In the genomic region with DNA sequence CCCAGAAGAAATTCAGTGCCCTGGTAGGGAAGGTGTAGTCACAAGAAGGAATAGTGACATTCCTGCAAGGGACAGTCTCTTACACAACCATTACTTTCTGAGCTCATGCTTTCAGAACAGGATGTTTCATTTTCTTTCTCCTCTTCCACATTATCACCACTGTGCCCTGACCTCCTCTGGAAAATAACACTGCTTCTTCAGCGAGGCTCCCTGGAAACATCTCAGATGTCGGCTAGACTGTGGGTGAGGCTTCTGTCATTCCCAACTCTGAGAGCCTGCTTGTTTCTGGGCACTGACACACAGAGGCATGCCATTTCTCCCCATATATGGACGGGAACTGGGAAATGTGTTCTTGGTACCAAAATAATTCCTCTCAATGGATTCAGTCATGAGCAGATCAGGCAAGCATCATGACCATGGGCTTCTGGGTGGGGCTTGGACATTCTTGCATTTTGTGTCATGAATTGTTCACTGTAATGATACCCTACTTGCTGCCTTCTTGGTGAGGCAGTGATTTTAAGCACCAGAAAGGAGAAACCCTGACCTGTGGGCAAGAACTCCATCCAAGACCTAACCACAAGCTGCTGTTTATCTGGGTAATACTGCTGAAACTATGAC, we compare ENCODE assay signal across 13 cellular contexts. TPM values are rescaled to one million over a fixed set of nuclear protein-coding genes. Genes with fewer than 3 reads are reported as not detected.
DNase-seq lines count a peak whose midpoint lies in the region; ATAC-seq and TF ChIP-seq lines count a peak whose summit lies in the region.
"Had no signal": no experiment of that assay in that cellular context is flagged by ENCODE, and none has a peak within 500 bp of the region (broad histone marks: within the 10 kb centered on the region; RNA-seq: fewer than 3 reads in every experiment).

No MANE protein-coding gene starts in this region.

- no peaks in the 10 kb centered on the region for H3K9me3 ChIP-seq in left lung
- no peaks in the 10 kb centered on the region for H3K9me3 ChIP-seq in transverse colon

- H3K4me3 ChIP-seq in left lung (no peak overlapping the region), transverse colon (no peak overlapping the region)

- intact Hi-C loops in left lung (cut with DNase I) (no loop called here), transverse colon (cut with DNase I; ENCODE audit: low total_unique reads) (no loop called here)

- DNase-seq in HT1080 (ENCODE audit: low read depth) = peak; percentile 78
- peak; percentile 81 for DNase-seq in dedifferentiated amniotic fluid mesenchymal stem cell (ENCODE audit: extremely low spot score)
- no peak for DNase-seq in left lung
- no peak for DNase-seq in transverse colon
- no peak for DNase-seq in medulla oblongata (ENCODE audit: extremely low spot score)
- DNase-seq in NCI-H2227 treated with DMSO at 0.1 percent for 48 hours (lab: John Stamatoyannopoulos, UW) = no peak
- DNase-seq in activated CD8-positive, alpha-beta memory T cell treated with anti-CD3 and anti-CD28 coated beads, Interleukin-2, amount 50 U/mL, for 4 hours = no peak
- DNase-seq in NCI-H69 (lab: John Stamatoyannopoulos, UW) = no peak
- DNase-seq: anterior cingulate cortex, DMS 273 treated with DMSO at 0.1 percent for 48 hours, NCI-H1694 treated with DMSO at 0.1 percent for 48 hours had no signal

- H3K27me3 ChIP-seq in left lung (peaks cover 0 to 34% of the 10 kb centered on the region in 2 donors), transverse colon (no peaks in the 10 kb centered on the region)

- TF ChIP-seq CTCF in left lung (IDR thresholded peaks at IDR 0.05) (no peak), transverse colon (IDR thresholded peaks at IDR 0.05) (no peak)

- no peaks in the 10 kb centered on the region for H3K36me3 ChIP-seq in left lung
- H3K36me3 ChIP-seq in transverse colon = no peaks in the 10 kb centered on the region

- TF ChIP-seq EP300 in transverse colon (IDR thresholded peaks at IDR 0.05; ENCODE audit: low read depth) = no peak

- no peak for TF ChIP-seq POLR2A in transverse colon (IDR thresholded peaks at IDR 0.05)

- peaks cover 0 to 1% of the 10 kb centered on the region in 2 donors for H3K4me1 ChIP-seq in left lung
- peaks cover 0 to 3% (median 0%) of the 10 kb centered on the region in 4 donors for H3K4me1 ChIP-seq in transverse colon
- H3K4me1 ChIP-seq: foreskin keratinocyte had no signal

- H3K27ac ChIP-seq in left lung (no peak overlapping the region), transverse colon (peak overlapping the region; percentile 1 to 46 (median 28))
- H3K27ac ChIP-seq: foreskin keratinocyte had no signal

- 60 to 68% methylated on average over 1 to 3 of the region's 3 CpGs for WGBS in transverse colon (ENCODE audit: low coverage in 1 of 2), 2 donors

- ATAC-seq in left lung = peak; percentile 24
- ATAC-seq: foreskin keratinocyte, HepG2 had no signal

- in situ Hi-C loops in transverse colon (cut with MboI; ENCODE audit: low pct_ligation_motif_present in 1 of 4, low pct_unique_long_range_greater_than_20kb in 1 of 4, low sequenced_read_pairs in 3 of 4) = no loop called here

RNA-seq across cellular contexts. Expression of a gene that starts 14.3 kb away (rescaled TPM):
- 1.8 and 2.3 TPM in 2 replicates for total RNA-seq in HT1080 (2014; rRNA removed; shearing (Covaris generic))
- polyA plus RNA-seq in HT1080 (2015; cell fraction: cytosol; rRNA removed) = 1.7 and 1.8 TPM in 2 replicates
- 0.43 and 1.3 TPM in 2 replicates for polyA plus RNA-seq in HT1080 (2015; cell fraction: nucleus; rRNA removed)
- total RNA-seq in left lung = 10 to 100 TPM in 1 of 2 donors, 1 to 10 TPM in 1; 3.7 to 25.0 TPM
- 10 to 100 TPM in 1 of 4 donors, 1 to 10 TPM in 3; 6.8 to 35.5 (median 8.6) TPM for total RNA-seq in transverse colon

Comparison
In these comparisons a context has a peak if more than half of its experiments do, and no peak if none do; other contexts are left out.
1. DNase-seq: peak in HT1080 (single experiment) and dedifferentiated amniotic fluid mesenchymal stem cell (single experiment); none in left lung (0 of 2), transverse colon (single experiment), medulla oblongata (single experiment), NCI-H2227 treated with DMSO at 0.1 percent for 48 hours (single experiment), activated CD8-positive, alpha-beta memory T cell treated with anti-CD3 and anti-CD28 coated beads, Interleukin-2, amount 50 U/mL, for 4 hours (single experiment) and NCI-H69 (single experiment).
2. H3K27ac ChIP-seq: peak in transverse colon (4 of 4); none in left lung (0 of 2).